ENCODE assay signal across 7 cellular contexts in genomic region chr12:122891661-122892525, GRCh38. TPM values are rescaled to one million over a fixed set of nuclear protein-coding genes. Genes with fewer than 3 reads are reported as not detected.
DNase-seq lines count a peak whose midpoint lies in the region; ATAC-seq and TF ChIP-seq lines count a peak whose summit lies in the region.

No MANE protein-coding gene starts in this region.

- peaks cover 72% of the 10 kb centered on the region for H4K20me1 ChIP-seq in IMR-90 (ENCODE audit: insufficient read depth, low read length)

- POLR2A ChIA-PET in IMR-90 (lab: Charles Lee; ENCODE audit: unreplicated experiment), result no interaction called here

- intact Hi-C loops in IMR-90 (cut with micrococcal nuclease) (loop anchor here (10.0 kb wide), 1 partner anchor 343 kb away; the partner anchor contains the start of genes MPHOSPH9 and MTRFR), adrenal gland (cut with DNase I) (no loop called here), thyroid gland (cut with DNase I) (no loop called here)

- TF ChIP-seq POLR2A in IMR-90 (IDR thresholded peaks at IDR 0.05; ENCODE audit: low read depth, low read length) (no peak), adrenal gland (IDR thresholded peaks at IDR 0.05) (peak in 1 of 2 donors; percentile 25), thyroid gland (IDR thresholded peaks at IDR 0.05) (peak in 1 of 2 donors; percentile 46)

- H3K56ac ChIP-seq in IMR-90 (ENCODE audit: extremely low read depth, insufficient read depth, low read length), result peak overlapping the region; percentile 60

- peak overlapping the region; percentile 92 for H3K27ac ChIP-seq in IMR-90 (ENCODE audit: insufficient read depth, low read length)
- peak overlapping the region; percentile 6 to 82 (median 57) for H3K27ac ChIP-seq in adrenal gland
- H3K27ac ChIP-seq in thyroid gland, result peak overlapping the region; percentile 82 to 100 (median 95)

- whole genome bisulfite sequencing in IMR-90 (ENCODE audit: extremely low coverage in 2 of 2, insufficient read length in 1 of 2), 2 experiments, result 0% methylated on average over 3 of the region's 10 CpGs; no CpG with 5 or more reads in 1 of the 2 experiments
- 21 to 33% (median 26%) methylated on average over 10 of the region's 10 CpGs for WGBS in adrenal gland, 4 donors
- 49 to 60% methylated on average over 10 of the region's 10 CpGs for WGBS in thyroid gland, 2 donors

- peak overlapping the region; percentile 19; the same call in 1 of the 2 replicates for H3K4me3 ChIP-seq in IMR-90 (ENCODE audit: insufficient read depth, low read depth, low read length)
- peak overlapping the region in 1 of 4 donors; percentile 31 for H3K4me3 ChIP-seq in adrenal gland
- H3K4me3 ChIP-seq in thyroid gland (replicated peaks in 1 of 3), result no peak overlapping the region

- H3K9me3 ChIP-seq in IMR-90 (ENCODE audit: control insufficient read depth, insufficient read depth, low read length), result no peaks in the 10 kb centered on the region
- H3K9me3 ChIP-seq in adrenal gland (replicated peaks in 1 of 3), result no peaks in the 10 kb centered on the region
- no peaks in the 10 kb centered on the region for H3K9me3 ChIP-seq in thyroid gland

- CTCF ChIA-PET in IMR-90 (lab: Yijun Ruan, JAX), result interaction anchor here (1.6 kb wide), 1 partner anchor 12 kb away, joined by 3 read pairs; no protein-coding TSS in a partner anchor

- TF ChIP-seq RAD21 in IMR-90 (IDR thresholded peaks at IDR 0.05; ENCODE audit: low read length), result no peak

- H4K8ac ChIP-seq in IMR-90 (ENCODE audit: low read depth in 2 of 2, low read length in 2 of 2), result peak overlapping the region in 1 of 2 experiments; percentile 76; a peak in 2 of 4 replicates

- H2BK5ac ChIP-seq in IMR-90 (ENCODE audit: low read depth, low read length, poor library complexity, severe bottlenecking), result peak overlapping the region; percentile 84

- H2AFZ ChIP-seq in IMR-90 (replicated peaks; ENCODE audit: low read length, poor library complexity), result peak overlapping the region; percentile 39

- peak overlapping the region; percentile 36; the same call in 1 of the 2 replicates for H2BK20ac ChIP-seq in IMR-90 (ENCODE audit: low read depth, low read length)

- H4K5ac ChIP-seq in IMR-90 (ENCODE audit: low read depth, low read length), result no peak overlapping the region

- peak overlapping the region; percentile 92 for H3K4me2 ChIP-seq in IMR-90 (ENCODE audit: low read depth, low read length)

- H3K36me3 ChIP-seq in IMR-90 (ENCODE audit: control insufficient read depth, insufficient read depth, low read length), result no peaks in the 10 kb centered on the region; the same call in 1 of the 2 replicates
- no peaks in the 10 kb centered on the region for H3K36me3 ChIP-seq in adrenal gland (replicated peaks in 1 of 2)
- H3K36me3 ChIP-seq in thyroid gland, result no peaks in the 10 kb centered on the region

- in situ Hi-C loops in IMR-90 (cut with MboI; ENCODE audit: low sequenced_read_pairs), result no loop called here

- no peak for TF ChIP-seq CTCF in IMR-90 (conservative IDR thresholded peaks at IDR 0.05; ENCODE audit: low read depth, low read length)
- no peak for TF ChIP-seq CTCF in adrenal gland (IDR thresholded peaks at IDR 0.05)
- TF ChIP-seq CTCF in thyroid gland (IDR thresholded peaks at IDR 0.05), result no peak

- no peak overlapping the region for H2AK9ac ChIP-seq in IMR-90 (replicated peaks; ENCODE audit: low read depth, low read length, poor library complexity)

- H3K79me1 ChIP-seq in IMR-90 (ENCODE audit: low read depth in 1 of 2, low read length in 2 of 2), result peaks cover 10 to 90% of the 10 kb centered on the region in 2 experiments; a peak in 3 of 4 replicates

- peak overlapping the region; percentile 45; the same call in 1 of the 2 replicates for H3K9ac ChIP-seq in IMR-90 (ENCODE audit: low read depth, low read length)

- dilution Hi-C loops in IMR-90 (cut with HindIII; ENCODE audit: low sequenced_read_pairs, unreplicated experiment), result no loop called here

- H3K4ac ChIP-seq in IMR-90 (ENCODE audit: low read depth, low read length), result peak overlapping the region; percentile 68; the same call in 1 of the 2 replicates

- peak overlapping the region; percentile 29; the same call in 1 of the 2 replicates for H4K91ac ChIP-seq in IMR-90 (ENCODE audit: insufficient read depth, low read depth, low read length)

- no peak overlapping the region for H2BK15ac ChIP-seq in IMR-90 (ENCODE audit: low read depth, low read length)

- H3K4me1 ChIP-seq in IMR-90 (ENCODE audit: control insufficient read depth, insufficient read depth, low read length), result peaks cover 39% of the 10 kb centered on the region
- peaks cover 75 to 82% of the 10 kb centered on the region in 2 donors for H3K4me1 ChIP-seq in adrenal gland (replicated peaks in 1 of 2)
- H3K4me1 ChIP-seq in thyroid gland, result peaks cover 73 to 75% of the 10 kb centered on the region in 2 donors

- peak; percentile 88 for DNase-seq in IMR-90
- DNase-seq in adrenal gland, result peak in 4 of 7 donors; percentile 45 to 68 (median 53)
- DNase-seq in islet precursor cell, result peak; percentile 91
- no peak for DNase-seq in thyroid gland
- DNase-seq in germinal center (ENCODE audit: low spot score), result no peak

- H3K27me3 ChIP-seq in IMR-90 (ENCODE audit: control insufficient read depth, insufficient read depth, low read length) (no peaks in the 10 kb centered on the region), adrenal gland (no peaks in the 10 kb centered on the region), thyroid gland (no peaks in the 10 kb centered on the region)

- peak overlapping the region; percentile 77; the same call in 1 of the 2 replicates for H3K23ac ChIP-seq in IMR-90 (ENCODE audit: low read depth, low read length)

- peak overlapping the region; percentile 61 for H2AK5ac ChIP-seq in IMR-90 (ENCODE audit: low read depth, low read length)

- peak overlapping the region; percentile 88 for H3K14ac ChIP-seq in IMR-90 (replicated peaks; ENCODE audit: low read depth, low read length)

- peak; percentile 40 for ATAC-seq in IMR-90 (ENCODE audit: low read depth)
- no peak for ATAC-seq in GM21367 (IDR thresholded peaks at IDR 0.05; ENCODE audit: unreplicated experiment)
- no peak for ATAC-seq in HG02798 (IDR thresholded peaks at IDR 0.05; ENCODE audit: poor library complexity, unreplicated experiment)

- H3K9me1 ChIP-seq in IMR-90 (ENCODE audit: insufficient read depth, low read length), result peaks cover 39% of the 10 kb centered on the region

- peak overlapping the region; percentile 74 for H2BK120ac ChIP-seq in IMR-90 (ENCODE audit: low read depth, low read length)

- BruUV-seq in IMR-90 (replicated peaks; lab: Mats Ljungman, UMichigan), result no TSS peak

- H3K18ac ChIP-seq in IMR-90 (ENCODE audit: low read depth, low read length), result peak overlapping the region; percentile 12; the same call in 1 of the 2 replicates

TF ChIP-seq in IMR-90, 13 proteins besides CTCF, POLR2A, EP300 and RAD21:
- TF ChIP-seq MAZ (IDR thresholded peaks at IDR 0.05; ENCODE audit: borderline replicate concordance, low read depth, low read length) (no peak), MXI1 (IDR thresholded peaks at IDR 0.05; ENCODE audit: borderline replicate concordance, low read depth, low read length) (no peak), BHLHE40 (IDR thresholded peaks at IDR 0.05; ENCODE audit: low read depth, low read length) (peak; percentile 34; the same call in 1 of the 2 replicates), ELK1 (IDR thresholded peaks at IDR 0.05; ENCODE audit: borderline replicate concordance, low read depth, low read length) (no peak), CHD1 (IDR thresholded peaks at IDR 0.05; ENCODE audit: low read depth, low read length) (no peak), RFX5 (IDR thresholded peaks at IDR 0.05; ENCODE audit: low read depth, low read length) (no peak), CEBPB (IDR thresholded peaks at IDR 0.05; ENCODE audit: low read depth, low read length) (peak; percentile 51), MAFK (IDR thresholded peaks at IDR 0.05; ENCODE audit: low read depth, low read length) (no peak), FOS (IDR thresholded peaks at IDR 0.05; ENCODE audit: low read depth, low read length) (no peak)

RNA-seq across cellular contexts. Expression of gene VPS37B, which starts 4.0 kb away (rescaled TPM):
- total RNA-seq in IMR-90 (2012; rRNA removed), result 8.6 and 13.9 TPM in 2 replicates
- polyA plus RNA-seq in IMR-90 (2012; rRNA removed), result 25.7 and 29.9 TPM in 2 replicates
- 30.2 and 32.2 TPM in 2 replicates for polyA plus RNA-seq in IMR-90 (2012; cell fraction: cytosol; rRNA removed)
- 46.1 and 46.4 TPM in 2 replicates for polyA plus RNA-seq in IMR-90 (2012; cell fraction: nucleus; rRNA removed; ENCODE audit: low replicate concordance)
- 10 to 100 TPM; 21.8 to 46.1 (median 30.7) TPM for total RNA-seq in adrenal gland
- 10 to 100 TPM; 11.0 to 52.4 (median 25.7) TPM for polyA plus RNA-seq in adrenal gland
- total RNA-seq in thyroid gland, result 10 to 100 TPM; 35.6 to 66.1 (median 63.5) TPM

RNA-seq across cellular contexts. Expression of gene HIP1R, which starts 56.6 kb away (rescaled TPM):
- total RNA-seq in IMR-90 (2012; rRNA removed), result 9.7 and 13.8 TPM in 2 replicates
- polyA plus RNA-seq in IMR-90 (2012; rRNA removed), result 18.5 and 20.7 TPM in 2 replicates
- polyA plus RNA-seq in IMR-90 (2012; cell fraction: cytosol; rRNA removed), result 9.6 and 10.4 TPM in 2 replicates
- 96.7 and 158 TPM in 2 replicates for polyA plus RNA-seq in IMR-90 (2012; cell fraction: nucleus; rRNA removed; ENCODE audit: low replicate concordance)
- 100 to 1,000 TPM in 1 of 8 donors, 10 to 100 TPM in 7; 32.2 to 107 (median 41.3) TPM for total RNA-seq in adrenal gland
- 10 to 100 TPM; 21.6 to 70.9 (median 57.5) TPM for polyA plus RNA-seq in adrenal gland
- total RNA-seq in thyroid gland, result 10 to 100 TPM; 50.2 to 92.7 (median 56.2) TPM

Comparison
In these comparisons a context has a peak if more than half of its experiments do, and no peak if none do; other contexts are left out.
1. DNase-seq: peak in IMR-90 (single experiment), adrenal gland (4 of 7) and islet precursor cell (single experiment); none in thyroid gland (0 of 2) and germinal center (single experiment).
2. Peak in every context shown above with its lines, with median percentiles within 50 percentile points of each other: H3K27ac ChIP-seq.